Comparison of ENCODE assay signal across 16 cellular contexts in the genomic region with DNA sequence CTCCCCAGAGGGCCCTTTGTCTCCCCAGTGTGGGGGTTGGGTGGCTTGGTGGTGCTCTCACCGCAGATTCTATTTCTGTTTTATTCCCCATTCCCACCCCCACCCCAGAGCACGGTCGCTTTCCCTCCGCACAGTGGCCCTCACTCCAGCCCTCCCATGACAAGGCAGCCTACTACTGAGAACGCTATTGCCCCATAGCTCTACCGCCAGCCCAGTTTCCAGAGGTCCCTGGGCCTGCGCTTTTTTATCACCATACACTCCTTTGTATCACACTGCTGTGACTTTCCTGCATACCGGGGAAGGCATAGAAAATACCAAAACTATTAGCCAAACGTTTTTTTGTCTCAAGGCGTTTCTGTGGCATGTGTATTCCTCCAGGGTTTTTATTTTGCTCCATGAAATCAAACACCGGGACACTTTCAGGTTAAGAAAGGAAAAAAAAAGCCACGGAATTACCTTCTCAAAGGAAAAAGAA. TPM values are rescaled to one million over a fixed set of nuclear protein-coding genes. Genes with fewer than 3 reads are reported as not detected.
DNase-seq lines count a peak whose midpoint lies in the region; ATAC-seq and TF ChIP-seq lines count a peak whose summit lies in the region.
"Had no signal": no experiment of that assay in that cellular context is flagged by ENCODE, and none has a peak within 500 bp of the region (broad histone marks: within the 10 kb centered on the region; RNA-seq: fewer than 3 reads in every experiment).

No MANE protein-coding gene starts in this region.

- no peaks in the 10 kb centered on the region for H3K79me2 ChIP-seq in osteoblast (ENCODE audit: insufficient read depth, low read length)

- no peaks in the 10 kb centered on the region for H3K36me3 ChIP-seq in esophagus muscularis mucosa
- H3K36me3 ChIP-seq in osteoblast (ENCODE audit: insufficient read depth, low read length), result no peaks in the 10 kb centered on the region
- H3K36me3 ChIP-seq in A673 (ENCODE audit: insufficient read depth, low read length, poor library complexity, severe bottlenecking), result no peaks in the 10 kb centered on the region
- H3K36me3 ChIP-seq: suprapubic skin had no signal

- TF ChIP-seq EP300 in esophagus muscularis mucosa (IDR thresholded peaks at IDR 0.05), result no peak

- H3K27me3 ChIP-seq in esophagus muscularis mucosa (peaks cover 0 to 93% (median 24%) of the 10 kb centered on the region in 4 donors), osteoblast (ENCODE audit: insufficient read depth, low read length) (no peaks in the 10 kb centered on the region), A673 (replicated peaks; ENCODE audit: insufficient read depth, low read depth, low read length, poor library complexity) (peaks cover 76% of the 10 kb centered on the region)

- no peak overlapping the region for H2AFZ ChIP-seq in osteoblast (ENCODE audit: low read length)

- H3K27ac ChIP-seq in esophagus muscularis mucosa (replicated peaks in 1 of 4) (no peak overlapping the region), osteoblast (ENCODE audit: low read depth, low read length) (no peak overlapping the region), A673 (ENCODE audit: low read depth, low read length, poor library complexity, severe bottlenecking) (no peak overlapping the region)
- H3K27ac ChIP-seq: suprapubic skin had no signal

- TF ChIP-seq POLR2A in esophagus muscularis mucosa (IDR thresholded peaks at IDR 0.05; ENCODE audit: low read depth), result no peak

- ATAC-seq in HG03025 (IDR thresholded peaks at IDR 0.05; ENCODE audit: low FRiP score, unreplicated experiment), result no peak

- no peaks in the 10 kb centered on the region for H4K20me1 ChIP-seq in osteoblast (ENCODE audit: insufficient read depth, low read length)

- BruUV-seq in A673 (replicated peaks; lab: Mats Ljungman, UMichigan), result no TSS peak

- TF ChIP-seq CTCF in esophagus muscularis mucosa (IDR thresholded peaks at IDR 0.05) (no peak), osteoblast (IDR thresholded peaks at IDR 0.05; ENCODE audit: extremely low read depth, low read depth, low read length) (no peak), A673 (conservative IDR thresholded peaks at IDR 0.05; ENCODE audit: low read depth, low read length) (no peak)

- POLR2A ChIA-PET in A673 (lab: Charles Lee; ENCODE audit: low non-redundant PET), result no interaction called here

- H3K4me2 ChIP-seq in osteoblast (ENCODE audit: insufficient read depth, low read length), result no peak overlapping the region

- H3K4me1 ChIP-seq in esophagus muscularis mucosa (peaks cover 0 to 15% (median 7%) of the 10 kb centered on the region in 4 donors), osteoblast (ENCODE audit: insufficient read depth, low read length) (no peaks in the 10 kb centered on the region), A673 (ENCODE audit: insufficient read depth, low read length, poor library complexity, severe bottlenecking) (no peaks in the 10 kb centered on the region)

- intact Hi-C loops in esophagus muscularis mucosa (cut with DNase I), result no loop called here
- intact Hi-C loops in A673 (cut with micrococcal nuclease; ENCODE audit: unreplicated experiment), result no loop called here

- CTCF ChIA-PET in A673 (lab: Charles Lee), result interaction anchor here (0.5 kb wide), 1 partner anchor 39 kb away, joined by 4 read pairs; no protein-coding TSS in a partner anchor

- WGBS in esophagus muscularis mucosa, result 12% methylated on average over 12 of the region's 12 CpGs

- H3K9me3 ChIP-seq in esophagus muscularis mucosa (no peaks in the 10 kb centered on the region), osteoblast (ENCODE audit: low read depth, low read length) (no peaks in the 10 kb centered on the region), A673 (ENCODE audit: low read depth, low read length, poor library complexity, severe bottlenecking) (no peaks in the 10 kb centered on the region)
- H3K9me3 ChIP-seq: suprapubic skin had no signal

- DNase-seq in NCI-H1436 (lab: John Stamatoyannopoulos, UW) (peak; percentile 56), NCI-H1436 treated with DMSO at 0.1 percent for 48 hours (lab: John Stamatoyannopoulos, UW) (no peak), NCI-H2227 treated with DMSO at 0.1 percent for 48 hours (lab: John Stamatoyannopoulos, UW) (peak; percentile 26), esophagus muscularis mucosa (ENCODE audit: extremely low spot score) (peak; percentile 14), osteoblast (ENCODE audit: insufficient read length, low spot score, missing footprints) (peak; percentile 57), A673 (ENCODE audit: low spot score) (no peak)
- no peak for DNase-seq in activated CD4-positive, CD25-positive, alpha-beta regulatory T cell treated with anti-CD3 and anti-CD28 coated beads, Interleukin-2, amount 50 U/mL, for 72 hours
- DNase-seq: activated CD4-positive, alpha-beta memory T cell treated with anti-CD3 and anti-CD28 coated beads, Interleukin-2, amount 10 ng/mL, durations not matched to agents 7 days and 5 days; effector CD8-positive, alpha-beta T cell; IMR-90 had no signal

- H3K4me3 ChIP-seq in esophagus muscularis mucosa, result no peak overlapping the region
- H3K4me3 ChIP-seq in osteoblast (ENCODE audit: insufficient read depth, low read length), result no peak overlapping the region
- H3K4me3 ChIP-seq in A673 (ENCODE audit: low read depth, low read length, poor library complexity, severe bottlenecking), result no peak overlapping the region

RNA-seq across cellular contexts. Expression of a gene that starts 1.4 kb away (rescaled TPM):
- under 1 TPM in 1 of 4 donors, not detected in 3; 0.06 TPM for total RNA-seq in esophagus muscularis mucosa
- total RNA-seq in osteoblast, result not detected in 2 replicates
- total RNA-seq in A673 (2021), result not detected in 2 replicates
- total RNA-seq: A172; activated CD4-positive, alpha-beta memory T cell treated with anti-CD3 and anti-CD28 coated beads, Interleukin-2, amount 10 ng/mL, durations not matched to agents 7 days and 5 days; IMR-90; lung microvascular endothelial cell; PC-3; renal cortical epithelial cell; suprapubic skin had no signal

RNA-seq across cellular contexts. Expression of a gene that starts 27.9 kb away (rescaled TPM):
- total RNA-seq in esophagus muscularis mucosa (not detected), osteoblast (not detected in 2 replicates), A673 (2021) (not detected in 2 replicates)
- total RNA-seq: A172; activated CD4-positive, alpha-beta memory T cell treated with anti-CD3 and anti-CD28 coated beads, Interleukin-2, amount 10 ng/mL, durations not matched to agents 7 days and 5 days; IMR-90; lung microvascular endothelial cell; PC-3; suprapubic skin had no signal

Comparison
In these comparisons a context has a peak if more than half of its experiments do, and no peak if none do; other contexts are left out.
1. DNase-seq: peak in NCI-H1436 (single experiment), NCI-H2227 treated with DMSO at 0.1 percent for 48 hours (single experiment), esophagus muscularis mucosa (single experiment) and osteoblast (single experiment); none in NCI-H1436 treated with DMSO at 0.1 percent for 48 hours (single experiment), activated CD4-positive, CD25-positive, alpha-beta regulatory T cell treated with anti-CD3 and anti-CD28 coated beads, Interleukin-2, amount 50 U/mL, for 72 hours (single experiment) and A673 (single experiment).